18 cellular contexts compared by ENCODE assay signal in the genomic region with DNA sequence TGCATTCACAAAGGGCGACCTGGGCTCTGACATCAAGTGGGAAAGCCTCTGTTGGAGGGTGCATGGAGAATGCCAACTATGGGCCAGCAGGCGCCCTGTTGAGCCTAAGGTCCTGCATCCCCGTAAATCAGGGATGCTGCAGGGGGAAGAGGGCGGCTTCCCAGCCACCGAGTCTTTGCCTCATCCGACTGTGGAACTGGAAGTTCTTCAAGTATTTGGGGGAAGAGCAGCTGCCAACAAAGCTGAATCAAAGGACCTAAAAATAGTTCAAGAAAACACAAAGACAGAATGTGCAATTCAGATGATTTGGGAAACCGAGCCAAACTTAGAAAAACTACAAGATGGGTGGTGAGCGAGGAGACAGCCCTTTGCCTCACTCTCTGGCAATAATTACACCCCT.
A peak's percentile ranks its signal among the peaks of the same experiment; 100 is the strongest.
DNase-seq lines count a peak whose midpoint lies in the region; ATAC-seq and TF ChIP-seq lines count a peak whose summit lies in the region.
"Had no signal": no experiment of that assay in that cellular context is flagged by ENCODE, and none has a peak within 500 bp of the region (broad histone marks: within the 10 kb centered on the region; RNA-seq: fewer than 3 reads in every experiment).

No MANE protein-coding gene starts in this region.

- H3K36me3 Mint-ChIP-seq in MCF 10A (ENCODE audit: insufficient read depth, unreplicated experiment), result peaks cover 6% of the 10 kb centered on the region
- H3K36me3 Mint-ChIP-seq in type B pancreatic cell, result no peaks in the 10 kb centered on the region
- H3K36me3 Mint-ChIP-seq: activated CD4-positive, alpha-beta memory T cell treated with anti-CD3 and anti-CD28 coated beads for 36 hours; CD8-positive, alpha-beta T cell had no signal

- H3K9ac ChIP-seq in mammary epithelial cell (ENCODE audit: insufficient read depth, low read length), result no peak overlapping the region
- H3K9ac ChIP-seq: KMS-11 had no signal

- intact Hi-C loops in MCF 10A (cut with micrococcal nuclease) (no loop called here), mammary epithelial cell (cut with micrococcal nuclease) (no loop called here), left lung (cut with DNase I) (no loop called here)

- H3K4me3 Mint-ChIP-seq in MCF 10A (ENCODE audit: unreplicated experiment), result no peak overlapping the region
- no peak overlapping the region for H3K4me3 Mint-ChIP-seq in type B pancreatic cell
- H3K4me3 Mint-ChIP-seq: activated CD4-positive, alpha-beta memory T cell treated with anti-CD3 and anti-CD28 coated beads for 36 hours; activated T-helper 1 cell treated with anti-CD3 and anti-CD28 coated beads, Interleukin-12 subunit alpha, Interleukin-12 subunit beta, Interleukin-2, Interleukin-4 antibody, amounts not matched to agents 30 ng/mL and 10 ng/mL and 1 ng/mL, durations not matched to agents 14 hours and 24 hours and 36 hours; CD8-positive, alpha-beta T cell had no signal

- 11% methylated on average over 8 of the region's 8 CpGs for WGBS in mammary epithelial cell (ENCODE audit: low coverage, missing lambda C conversion rate)

- H3K4me1 Mint-ChIP-seq in MCF 10A (ENCODE audit: insufficient read depth, unreplicated experiment) (no peaks in the 10 kb centered on the region), type B pancreatic cell (ENCODE audit: unreplicated experiment) (no peaks in the 10 kb centered on the region)

- no peaks in the 10 kb centered on the region for H4K20me1 ChIP-seq in mammary epithelial cell (ENCODE audit: insufficient read depth, low read length)

- H3K4me1 ChIP-seq in mammary epithelial cell (ENCODE audit: insufficient read depth, low read length), result no peaks in the 10 kb centered on the region
- H3K4me1 ChIP-seq in left lung, result no peaks in the 10 kb centered on the region

- H3K27ac Mint-ChIP-seq in MCF 10A (ENCODE audit: low read depth, unreplicated experiment) (no peak overlapping the region), type B pancreatic cell (no peak overlapping the region)
- H3K27ac Mint-ChIP-seq: activated CD4-positive, alpha-beta memory T cell treated with anti-CD3 and anti-CD28 coated beads for 36 hours; activated T-helper 1 cell treated with anti-CD3 and anti-CD28 coated beads, Interleukin-12 subunit alpha, Interleukin-12 subunit beta, Interleukin-2, Interleukin-4 antibody, amounts not matched to agents 30 ng/mL and 10 ng/mL and 1 ng/mL, durations not matched to agents 14 hours and 24 hours and 36 hours; CD8-positive, alpha-beta T cell had no signal

- BruUV-seq in MCF 10A (replicated peaks; lab: Mats Ljungman, UMichigan) (no TSS peak), mammary epithelial cell (replicated peaks; lab: Mats Ljungman, UMichigan) (no TSS peak)

- no peaks in the 10 kb centered on the region for H3K36me3 ChIP-seq in mammary epithelial cell (ENCODE audit: insufficient read depth, low read length)
- H3K36me3 ChIP-seq in left lung, result no peaks in the 10 kb centered on the region

- H3K4me3 ChIP-seq in mammary epithelial cell (replicated peaks in 1 of 3; ENCODE audit: insufficient read depth in 1 of 3, low read depth in 2 of 3, low read length in 3 of 3) (no peak overlapping the region), cardiac fibroblast (replicated peaks in 1 of 2; ENCODE audit: low read depth in 2 of 2, low read length in 2 of 2) (no peak overlapping the region), left lung (no peak overlapping the region)

- POLR2A ChIA-PET in MCF 10A (lab: Yijun Ruan, JAX), result no interaction called here

- no peak overlapping the region for H3K27ac ChIP-seq in mammary epithelial cell (ENCODE audit: insufficient read depth, low read depth, low read length)
- H3K27ac ChIP-seq in left lung, result no peak overlapping the region
- H3K27ac ChIP-seq: 22Rv1, KMS-11, VCaP had no signal

- dilution Hi-C loops in mammary epithelial cell (cut with HindIII; ENCODE audit: low sequenced_read_pairs), result no loop called here

- H3K27me3 ChIP-seq in mammary epithelial cell (ENCODE audit: insufficient read depth, low read length) (no peaks in the 10 kb centered on the region), left lung (no peaks in the 10 kb centered on the region)

- CTCF ChIA-PET in MCF 10A (lab: Yijun Ruan, JAX), result interaction anchor here (0.7 kb wide), 1 partner anchor 825 kb away, joined by 3 read pairs; no protein-coding TSS in a partner anchor
- CTCF ChIA-PET in mammary epithelial cell (lab: Charles Lee; ENCODE audit: low non-redundant PET), result no interaction called here

- peak; percentile 23 for ATAC-seq in left lung
- ATAC-seq in GM19035 (IDR thresholded peaks at IDR 0.05; ENCODE audit: unreplicated experiment), result no peak
- ATAC-seq: CD8-positive, alpha-beta T cell; Panc1 had no signal

- TF ChIP-seq CTCF in MCF 10A (IDR thresholded peaks at IDR 0.05; ENCODE audit: unreplicated experiment) (no peak), mammary epithelial cell (conservative IDR thresholded peaks at IDR 0.05 in 1 of 2, IDR thresholded peaks at IDR 0.05 in 1 of 2; ENCODE audit: extremely low read depth in 1 of 2, insufficient read depth in 1 of 2, low read depth in 1 of 2, low read length in 2 of 2) (no peak), cardiac fibroblast (IDR thresholded peaks at IDR 0.05; ENCODE audit: low read depth, low read length) (no peak), left lung (IDR thresholded peaks at IDR 0.05) (no peak), type B pancreatic cell (conservative IDR thresholded peaks at IDR 0.05) (no peak), GM13977 (IDR thresholded peaks at IDR 0.05; ENCODE audit: extremely low read depth, insufficient read depth, missing control alignments) (no peak)

- no peak overlapping the region for H2AFZ ChIP-seq in mammary epithelial cell (ENCODE audit: low read depth, low read length)

- DNase-seq in MCF 10A (ENCODE audit: unreplicated experiment), result peak; percentile 13
- DNase-seq in mammary epithelial cell, result no peak
- peak; percentile 29 to 39 for DNase-seq in cardiac fibroblast (ENCODE audit: low read depth in 2 of 2)
- DNase-seq in left lung, result no peak
- peak; percentile 83 for DNase-seq in superior temporal gyrus (ENCODE audit: extremely low spot score)
- DNase-seq in type B pancreatic cell (ENCODE audit: extremely low spot score, unreplicated experiment), result no peak
- DNase-seq in GM13977 (ENCODE audit: low spot score), result no peak
- DNase-seq: activated CD4-positive, alpha-beta memory T cell treated with anti-CD3 and anti-CD28 coated beads for 36 hours; CD8-positive, alpha-beta T cell; DMS79; NCI-H1105; NCI-H748 treated with DMSO at 0.1 percent for 48 hours had no signal

- H3K9me3 Mint-ChIP-seq in MCF 10A (ENCODE audit: unreplicated experiment), result no peaks in the 10 kb centered on the region
- H3K9me3 Mint-ChIP-seq in type B pancreatic cell, result no peaks in the 10 kb centered on the region
- H3K9me3 Mint-ChIP-seq: activated CD4-positive, alpha-beta memory T cell treated with anti-CD3 and anti-CD28 coated beads for 36 hours; activated T-helper 1 cell treated with anti-CD3 and anti-CD28 coated beads, Interleukin-12 subunit alpha, Interleukin-12 subunit beta, Interleukin-2, Interleukin-4 antibody, amounts not matched to agents 30 ng/mL and 10 ng/mL and 1 ng/mL, durations not matched to agents 14 hours and 24 hours and 36 hours; CD8-positive, alpha-beta T cell had no signal

- no peak overlapping the region for H3K4me2 ChIP-seq in mammary epithelial cell (ENCODE audit: insufficient read depth, low read depth, low read length)
- H3K4me2 ChIP-seq: KMS-11 had no signal

- no peaks in the 10 kb centered on the region for H3K79me2 ChIP-seq in mammary epithelial cell (ENCODE audit: insufficient read depth, low read length)

- no peaks in the 10 kb centered on the region for H3K9me3 ChIP-seq in mammary epithelial cell (replicated peaks; ENCODE audit: insufficient read depth, low read length)
- no peaks in the 10 kb centered on the region for H3K9me3 ChIP-seq in left lung

- H3K27me3 Mint-ChIP-seq in MCF 10A (ENCODE audit: insufficient read depth, unreplicated experiment) (peaks cover 49% of the 10 kb centered on the region), type B pancreatic cell (peaks cover 14% of the 10 kb centered on the region)

- in situ Hi-C loops in mammary epithelial cell (cut with MboI; ENCODE audit: low sequenced_read_pairs in 2 of 2), result no loop called here
- in situ Hi-C loops in GM13977 (cut with MboI; ENCODE audit: low pct_unique_long_range_greater_than_20kb, low sequenced_read_pairs, unreplicated experiment), result loop anchor here (25.0 kb wide), 2 partner anchors 110 to 440 kb away; no protein-coding TSS in a partner anchor

Comparison
In these comparisons a context has a peak if more than half of its experiments do, and no peak if none do; other contexts are left out.
1. DNase-seq: peak in MCF 10A (single experiment), cardiac fibroblast (2 of 2) and superior temporal gyrus (single experiment); none in mammary epithelial cell (single experiment), left lung (0 of 2), type B pancreatic cell (single experiment) and GM13977 (single experiment).